In genomic region chr2:165144315-165144714, GRCh38 we compare ENCODE assay signal across 14 cellular contexts. TPM values are rescaled to one million over a fixed set of nuclear protein-coding genes. Genes with fewer than 3 reads are reported as not detected.
DNase-seq lines count a peak whose midpoint lies in the region; ATAC-seq and TF ChIP-seq lines count a peak whose summit lies in the region.
"Had no signal": no experiment of that assay in that cellular context is flagged by ENCODE, and none has a peak within 500 bp of the region (broad histone marks: within the 10 kb centered on the region; RNA-seq: fewer than 3 reads in every experiment).

No MANE protein-coding gene starts in this region.

- no peak for TF ChIP-seq CTCF in progenitor cell of endocrine pancreas (IDR thresholded peaks at IDR 0.05; ENCODE audit: unreplicated experiment)

- no peaks in the 10 kb centered on the region for H3K4me1 Mint-ChIP-seq in progenitor cell of endocrine pancreas (ENCODE audit: low read depth)
- H3K4me1 Mint-ChIP-seq: neural crest cell had no signal

- no peak overlapping the region for H3K27ac Mint-ChIP-seq in progenitor cell of endocrine pancreas
- H3K27ac Mint-ChIP-seq: stimulated activated naive CD8-positive, alpha-beta T cell treated with anti-CD3 and anti-CD28 coated beads, Interleukin-15, Interleukin-2, amounts not matched to agents 100 ng/mL and 50 ng/mL, for 24 hours had no signal

- no peak overlapping the region for H3K4me3 Mint-ChIP-seq in progenitor cell of endocrine pancreas (ENCODE audit: low read depth)
- H3K4me3 Mint-ChIP-seq: neural crest cell; stimulated activated naive CD8-positive, alpha-beta T cell treated with anti-CD3 and anti-CD28 coated beads, Interleukin-15, Interleukin-2, amounts not matched to agents 100 ng/mL and 50 ng/mL, for 24 hours had no signal

- no peaks in the 10 kb centered on the region for H3K27me3 Mint-ChIP-seq in progenitor cell of endocrine pancreas
- H3K27me3 Mint-ChIP-seq: stimulated activated naive CD8-positive, alpha-beta T cell treated with anti-CD3 and anti-CD28 coated beads, Interleukin-15, Interleukin-2, amounts not matched to agents 100 ng/mL and 50 ng/mL, for 24 hours had no signal

- H3K36me3 Mint-ChIP-seq in progenitor cell of endocrine pancreas (ENCODE audit: insufficient read depth), result no peaks in the 10 kb centered on the region

- DNase-seq in GDM1 (lab: John Stamatoyannopoulos, UW) (peak; percentile 37), NAMALWA (ENCODE audit: low spot score) (peak; percentile 50), progenitor cell of endocrine pancreas (ENCODE audit: low spot score, unreplicated experiment) (no peak), NCI-H1092 treated with DMSO at 0.1 percent for 48 hours (lab: John Stamatoyannopoulos, UW) (no peak)
- DNase-seq in stimulated activated naive CD8-positive, alpha-beta T cell treated with anti-CD3 and anti-CD28 coated beads, Interleukin-15, Interleukin-2, amounts not matched to agents 100 U/mL and 50 U/mL, for 24 hours, result no peak
- DNase-seq: caudate nucleus, GM23248, kidney, SJCRH30 had no signal

- H3K9me3 Mint-ChIP-seq in progenitor cell of endocrine pancreas (ENCODE audit: low read depth), result no peaks in the 10 kb centered on the region
- H3K9me3 Mint-ChIP-seq: neural crest cell; stimulated activated naive CD8-positive, alpha-beta T cell treated with anti-CD3 and anti-CD28 coated beads, Interleukin-15, Interleukin-2, amounts not matched to agents 100 ng/mL and 50 ng/mL, for 24 hours had no signal

- ATAC-seq in GM19438 (IDR thresholded peaks at IDR 0.05; ENCODE audit: low read depth, unreplicated experiment) (peak; percentile 61), HG02973 (IDR thresholded peaks at IDR 0.05; ENCODE audit: unreplicated experiment) (peak; percentile 66), GM18858 (IDR thresholded peaks at IDR 0.05; ENCODE audit: unreplicated experiment) (no peak)
- ATAC-seq in stimulated activated naive CD8-positive, alpha-beta T cell treated with anti-CD3 and anti-CD28 coated beads, Interleukin-15, Interleukin-2, amounts not matched to agents 100 U/mL and 50 U/mL, for 24 hours, result no peak

RNA-seq across cellular contexts. Expression of gene SCN3A, which starts 59.5 kb away (rescaled TPM):
- 4.7 and 5.3 TPM in 2 replicates for total RNA-seq in progenitor cell of endocrine pancreas

Comparison
In these comparisons a context has a peak if more than half of its experiments do, and no peak if none do; other contexts are left out.
1. DNase-seq: peak in GDM1 (single experiment) and NAMALWA (single experiment); none in progenitor cell of endocrine pancreas (single experiment), stimulated activated naive CD8-positive, alpha-beta T cell treated with anti-CD3 and anti-CD28 coated beads, Interleukin-15, Interleukin-2, amounts not matched to agents 100 U/mL and 50 U/mL, for 24 hours (single experiment) and NCI-H1092 treated with DMSO at 0.1 percent for 48 hours (single experiment).
2. ATAC-seq: peak in GM19438 (single experiment) and HG02973 (single experiment); none in GM18858 (single experiment) and stimulated activated naive CD8-positive, alpha-beta T cell treated with anti-CD3 and anti-CD28 coated beads, Interleukin-15, Interleukin-2, amounts not matched to agents 100 U/mL and 50 U/mL, for 24 hours (single experiment).